In the genomic region with DNA sequence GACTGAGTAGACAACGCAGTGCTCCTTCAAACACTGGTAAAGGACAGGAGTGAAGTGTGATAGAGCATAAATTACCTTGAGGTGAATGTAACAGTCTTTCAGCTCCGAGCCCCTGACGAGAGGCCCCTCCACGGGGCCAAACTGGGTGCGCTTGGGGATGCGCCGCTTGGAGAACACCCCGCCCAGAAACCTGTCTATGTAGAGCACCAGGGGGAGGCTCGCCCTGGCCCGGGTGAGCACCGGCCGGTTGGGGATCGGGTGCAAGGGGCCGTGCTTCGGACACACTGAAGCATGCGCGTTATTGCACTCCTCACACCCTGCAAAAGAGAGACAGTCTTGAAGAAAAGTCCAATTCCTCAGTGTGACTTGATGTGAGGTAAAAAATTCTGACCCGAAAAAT, we compare ENCODE assay signal across 10 cellular contexts.
"Had no signal": no experiment of that assay in that cellular context is flagged by ENCODE, and none has a peak within 500 bp of the region (broad histone marks: within the 10 kb centered on the region; RNA-seq: fewer than 3 reads in every experiment).

No MANE protein-coding gene starts in this region.

- H3K4me3 ChIP-seq: GM23248, HAP-1, K562 had no signal

- H3K27ac Mint-ChIP-seq: HFFc6 had no signal

- ATAC-seq: HCT116 had no signal

- FAIRE-seq: HTR-8/SVneo had no signal

- DNase-seq: GM23248, GOT3, H7, HFFc6, IMR-90, KG1 had no signal

- H3K4me1 ChIP-seq: HAP-1 had no signal

- H3K4me3 Mint-ChIP-seq: HFFc6 had no signal

- H3K9me3 ChIP-seq: HAP-1 had no signal

- H3K9me3 Mint-ChIP-seq: HFFc6 had no signal

- H2AFZ ChIP-seq: GM23248 had no signal

- H3K27ac ChIP-seq: GM23248 had no signal
